ENCODE assay signal across 21 cellular contexts in the genomic region with DNA sequence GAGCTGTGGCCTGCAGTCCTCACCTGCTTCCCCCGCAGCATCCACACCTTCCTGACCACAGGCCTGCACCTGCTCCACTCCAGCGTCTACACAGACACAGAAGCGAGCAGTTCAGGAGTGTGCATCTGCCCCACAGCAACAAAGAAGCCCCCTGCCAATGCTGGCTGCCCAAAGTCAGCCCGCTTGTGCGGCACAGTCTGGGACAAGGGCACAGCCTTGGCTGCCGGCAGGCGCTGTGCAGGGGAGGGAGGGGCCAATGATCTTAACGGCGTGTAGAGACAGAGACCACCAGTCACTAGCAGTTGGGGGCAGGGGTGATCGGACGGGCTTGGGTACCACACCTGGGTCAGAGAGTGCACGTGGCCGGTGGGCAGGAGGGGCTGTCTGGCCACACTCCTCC. TPM values are rescaled to one million over a fixed set of nuclear protein-coding genes. Genes with fewer than 3 reads are reported as not detected.
DNase-seq lines count a peak whose midpoint lies in the region; ATAC-seq and TF ChIP-seq lines count a peak whose summit lies in the region.
"Had no signal": no experiment of that assay in that cellular context is flagged by ENCODE, and none has a peak within 500 bp of the region (broad histone marks: within the 10 kb centered on the region; RNA-seq: fewer than 3 reads in every experiment).

No MANE protein-coding gene starts in this region.

- H3K27me3 ChIP-seq in H7 (ENCODE audit: control insufficient read depth, insufficient read depth, low read length), result no peaks in the 10 kb centered on the region
- H3K27me3 ChIP-seq: BLaER1 treated with 17β-estradiol and CSF1 and Interleukin-3, amounts not matched to agents 10 nM and 100 nM had no signal

- H3K4me3 Mint-ChIP-seq in chondrocyte (ENCODE audit: unreplicated experiment) (no peak overlapping the region), neural crest cell (no peak overlapping the region)
- H3K4me3 Mint-ChIP-seq: CD4-positive, alpha-beta T cell had no signal

- DNase-seq in Right ventricle myocardium superior (no peak), cardiac septum (ENCODE audit: low spot score) (no peak), chondrocyte (ENCODE audit: low spot score) (peak; percentile 75), neural crest cell (ENCODE audit: low read depth, low spot score) (no peak), H7 (no peak)
- DNase-seq: AML-193; CD4-positive, alpha-beta T cell; Karpas-422; NCI-H1417 treated with DMSO at 0.1 percent for 48 hours; NCI-H1694 treated with DMSO at 0.1 percent for 48 hours; NCI-H2081; NCI-H446 treated with DMSO at 0.1 percent for 48 hours; NCI-H526; NCI-H82; NK-92 treated with Interleukin-12 subunit alpha and Interleukin-12 subunit beta, amount 100 ng/mL, for 24 hours; PC-9; SHP77 had no signal

- TF ChIP-seq CTCF in chondrocyte (IDR thresholded peaks at IDR 0.05) (no peak), neural crest cell (conservative IDR thresholded peaks at IDR 0.05) (no peak)

- ATAC-seq in Right ventricle myocardium superior (ENCODE audit: poor library complexity), result peak; percentile 5
- ATAC-seq in GM19324 (IDR thresholded peaks at IDR 0.05; ENCODE audit: low FRiP score, unreplicated experiment), result no peak
- no peak for ATAC-seq in GM19467 (IDR thresholded peaks at IDR 0.05; ENCODE audit: unreplicated experiment)

- no peak overlapping the region for H3K27ac Mint-ChIP-seq in chondrocyte (ENCODE audit: unreplicated experiment)
- H3K27ac Mint-ChIP-seq in neural crest cell (ENCODE audit: unreplicated experiment), result peak overlapping the region; percentile 12
- H3K27ac Mint-ChIP-seq: CD4-positive, alpha-beta T cell had no signal

- H3K36me3 Mint-ChIP-seq in chondrocyte (ENCODE audit: low read depth) (peaks cover 54% of the 10 kb centered on the region), neural crest cell (ENCODE audit: low read depth) (peaks cover 30% of the 10 kb centered on the region)

- intact Hi-C loops in Right ventricle myocardium superior (cut with DNase I) (no loop called here), cardiac septum (cut with DNase I) (loop anchor here (10.0 kb wide), 1 partner anchor 411 kb away; no protein-coding TSS in a partner anchor)

- peaks cover 84% of the 10 kb centered on the region for H3K36me3 ChIP-seq in H7 (replicated peaks; ENCODE audit: control insufficient read depth, insufficient read depth, low read length)

- H3K9me3 Mint-ChIP-seq in chondrocyte (ENCODE audit: low read depth), result no peaks in the 10 kb centered on the region
- H3K9me3 Mint-ChIP-seq in neural crest cell, result peaks cover 6% of the 10 kb centered on the region

- H3K4me1 Mint-ChIP-seq in chondrocyte (ENCODE audit: low read depth) (peaks cover 14% of the 10 kb centered on the region), neural crest cell (peaks cover 4% of the 10 kb centered on the region)

- H3K27me3 Mint-ChIP-seq in chondrocyte (ENCODE audit: low read depth) (no peaks in the 10 kb centered on the region), neural crest cell (ENCODE audit: low read depth) (peaks cover 3% of the 10 kb centered on the region)
- H3K27me3 Mint-ChIP-seq: CD4-positive, alpha-beta T cell had no signal

- no peak overlapping the region for H3K4me3 ChIP-seq in H7 (ENCODE audit: insufficient read depth, low read depth, low read length)
- H3K4me3 ChIP-seq: A549; BLaER1 treated with 17β-estradiol and CSF1 and Interleukin-3, amounts not matched to agents 10 nM and 100 nM; PC-9 had no signal

RNA-seq across cellular contexts. Expression of gene BRD9, which starts 6.5 kb away (rescaled TPM):
- total RNA-seq in Right ventricle myocardium superior (28.0 TPM), cardiac septum (25.9 TPM), chondrocyte (26.5 to 30.4 TPM (median 30.1 TPM) in 3 replicates), neural crest cell (77.3 and 80.1 TPM in 2 replicates)
- total RNA-seq in H7 (2014; rRNA removed; shearing (Covaris generic)), result 32.1 and 39.3 TPM in 2 replicates

RNA-seq across cellular contexts. Expression of gene TRIP13, which starts 6.6 kb away (rescaled TPM):
- 0.48 TPM for total RNA-seq in Right ventricle myocardium superior
- total RNA-seq in cardiac septum, result 0.57 TPM
- 4.9 to 8.1 TPM (median 6.4 TPM) in 3 replicates for total RNA-seq in chondrocyte
- total RNA-seq in neural crest cell, result 27.6 and 32.6 TPM in 2 replicates
- total RNA-seq in H7 (2014; rRNA removed; shearing (Covaris generic)), result 60.3 and 63.0 TPM in 2 replicates

RNA-seq across cellular contexts. Expression of gene ZDHHC11, which starts 35.3 kb away (rescaled TPM):
- 55.6 TPM for total RNA-seq in Right ventricle myocardium superior
- 10.6 TPM for total RNA-seq in cardiac septum
- 1.9 to 4.7 TPM (median 2.3 TPM) in 3 replicates for total RNA-seq in chondrocyte
- total RNA-seq in neural crest cell, result 14.5 and 17.2 TPM in 2 replicates
- 5.2 and 7.7 TPM in 2 replicates for total RNA-seq in H7 (2014; rRNA removed; shearing (Covaris generic))
